Comparison of ENCODE assay signal across 8 cellular contexts in the genomic region with DNA sequence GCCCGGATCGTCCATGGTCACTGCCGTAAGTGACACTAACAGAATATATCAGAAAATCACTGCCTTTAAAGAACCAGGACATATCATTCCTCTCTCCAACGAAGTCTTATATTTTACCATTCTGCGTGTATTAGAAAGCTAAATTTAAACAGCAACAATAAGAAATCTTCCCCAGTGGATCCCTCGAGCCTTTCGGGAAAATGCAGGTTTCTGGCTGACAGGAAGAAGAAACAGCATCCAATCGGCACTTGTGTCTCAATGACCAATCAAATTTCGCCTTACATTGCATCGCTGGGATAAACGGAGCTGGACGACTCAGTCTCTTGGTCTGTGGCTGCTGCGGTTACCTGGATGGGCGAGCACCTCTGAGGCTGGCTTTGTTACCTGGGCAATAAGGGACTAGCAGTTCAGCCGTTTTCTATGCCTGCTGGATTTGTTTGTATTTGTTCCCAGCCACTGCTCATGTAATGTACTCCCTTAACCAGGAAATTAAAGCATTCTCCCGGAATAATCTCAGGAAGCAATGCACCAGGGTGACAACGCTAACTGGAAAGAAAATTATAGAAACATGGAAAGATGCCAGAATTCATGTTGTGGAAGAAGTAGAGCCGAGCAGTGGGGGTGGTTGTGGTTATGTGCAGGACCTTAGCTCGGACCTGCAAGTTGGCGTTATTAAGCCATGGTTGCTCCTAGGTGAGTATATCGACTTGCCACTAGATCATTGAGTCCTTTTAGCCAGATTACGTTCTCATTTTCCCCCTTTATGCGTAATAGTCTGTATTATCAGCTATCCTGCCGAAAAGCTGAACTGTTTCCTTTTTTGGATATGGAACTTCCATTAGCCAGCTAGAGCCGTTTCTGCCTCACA. TPM values are rescaled to one million over a fixed set of nuclear protein-coding genes. Genes with fewer than 3 reads are reported as not detected.
DNase-seq lines count a peak whose midpoint lies in the region; TF ChIP-seq lines count a peak whose summit lies in the region.

Gene DUSP19 (plus strand): TSS at position 281 of the 868 bp plus-strand sequence. CDS start 187 bp downstream, at position 468.

- H3K4me3 ChIP-seq in endodermal cell (ENCODE audit: low read length): peak within 1 kb of the TSS; percentile 74
- H3K4me3 ChIP-seq in mesendoderm (ENCODE audit: low read length): peak within 1 kb of the TSS; percentile 15

- H4K8ac ChIP-seq in mesendoderm (ENCODE audit: low read depth, low read length): peak within 1 kb of the TSS; percentile 90

- no peaks in the 10 kb centered on the region for H3K27me3 Mint-ChIP-seq in endodermal cell (ENCODE audit: insufficient read depth)

- no peak within 1 kb of the TSS for H4K5ac ChIP-seq in mesendoderm (ENCODE audit: low read length)

- no peaks in the 10 kb centered on the region for H3K79me2 ChIP-seq in mesendoderm (ENCODE audit: control insufficient read depth, insufficient read depth, low read length)

- peak; percentile 96 for DNase-seq in COR-L47 (lab: John Stamatoyannopoulos, UW)
- peak; percentile 85 for DNase-seq in GM20000 (ENCODE audit: low spot score)
- DNase-seq in HS-5 (ENCODE audit: low read depth): peak; percentile 94
- peak; percentile 6 for DNase-seq in NK-92 (lab: John Stamatoyannopoulos, UW; ENCODE audit: unreplicated experiment)
- DNase-seq in activated CD8-positive, alpha-beta memory T cell treated with anti-CD3 and anti-CD28 coated beads for 48 hours (ENCODE audit: low read depth in 2 of 3, low spot score in 2 of 3): peak; percentile 54 to 92 (median 73)
- peak; percentile 99 for DNase-seq in endodermal cell
- DNase-seq in mesendoderm: peak; percentile 98
- DNase-seq in stimulated activated CD8-positive, alpha-beta memory T cell treated with anti-CD3 and anti-CD28 coated beads, Interleukin-15, amount 100 ng/mL, for 1 hour (ENCODE audit: low read depth): peak; percentile 64

- no peak within 1 kb of the TSS for H3K27ac ChIP-seq in endodermal cell (ENCODE audit: low read depth, low read length)
- no peak within 1 kb of the TSS for H3K27ac ChIP-seq in mesendoderm (ENCODE audit: low read depth, low read length)

- H3K9me3 ChIP-seq in endodermal cell (ENCODE audit: control insufficient read depth, low read length): no peaks in the 10 kb centered on the region

- H3K9me3 Mint-ChIP-seq in endodermal cell: no peaks in the 10 kb centered on the region

- no peak within 1 kb of the TSS for H3K23ac ChIP-seq in mesendoderm (ENCODE audit: low read length)

- no peaks in the 10 kb centered on the region for H3K27me3 ChIP-seq in endodermal cell (ENCODE audit: control insufficient read depth, insufficient read depth, low read length, poor library complexity, severe bottlenecking)
- no peaks in the 10 kb centered on the region for H3K27me3 ChIP-seq in mesendoderm (ENCODE audit: insufficient read depth, low read length, poor library complexity)

- H3K4me1 Mint-ChIP-seq in endodermal cell: peaks cover 16% of the 10 kb centered on the region

- H3K56ac ChIP-seq in mesendoderm (ENCODE audit: low read length): peak within 1 kb of the TSS; percentile 68

- H2AK5ac ChIP-seq in mesendoderm (ENCODE audit: low read length): no peak within 1 kb of the TSS

- peak within 1 kb of the TSS; percentile 65 for H3K4ac ChIP-seq in mesendoderm (ENCODE audit: low read depth, low read length)

- peak within 1 kb of the TSS; percentile 65 for H3K4me3 Mint-ChIP-seq in endodermal cell

- H2BK15ac ChIP-seq in mesendoderm (replicated peaks; ENCODE audit: low read depth): no peak within 1 kb of the TSS

- H3K27ac Mint-ChIP-seq in endodermal cell: peak within 1 kb of the TSS; percentile 73

- no peaks in the 10 kb centered on the region for H3K36me3 ChIP-seq in endodermal cell (ENCODE audit: control insufficient read depth, insufficient read depth, low read length)
- no peaks in the 10 kb centered on the region for H3K36me3 ChIP-seq in mesendoderm (ENCODE audit: control insufficient read depth, insufficient read depth, low read length)

- H3K4me1 ChIP-seq in endodermal cell (ENCODE audit: control insufficient read depth, insufficient read depth, low read length) (no peaks in the 10 kb centered on the region), mesendoderm (ENCODE audit: control insufficient read depth, low read depth, low read length) (peaks cover 2% of the 10 kb centered on the region)

- no peak for TF ChIP-seq CTCF in GM20000 (IDR thresholded peaks at IDR 0.05; ENCODE audit: extremely low read depth, missing control alignments)
- no peak for TF ChIP-seq CTCF in endodermal cell (conservative IDR thresholded peaks at IDR 0.05)

- 60 to 72% methylated on average over 20 to 25 of the region's 25 CpGs for WGBS in endodermal cell (ENCODE audit: insufficient coverage in 1 of 2, insufficient read length in 1 of 2), 2 experiments
- WGBS in mesendoderm (ENCODE audit: extremely low coverage, insufficient coverage, low lambda C conversion rate): no CpG with 5 or more reads among the region's 25 CpGs

- H2BK5ac ChIP-seq in mesendoderm (ENCODE audit: low read length): no peak within 1 kb of the TSS

- no peak within 1 kb of the TSS for H2BK120ac ChIP-seq in mesendoderm (ENCODE audit: low read depth, low read length)

- H3K18ac ChIP-seq in mesendoderm (ENCODE audit: low read length): peak within 1 kb of the TSS; percentile 16

- H3K79me1 ChIP-seq in mesendoderm (ENCODE audit: low read length): no peaks in the 10 kb centered on the region

- H3K9ac ChIP-seq in endodermal cell (ENCODE audit: extremely low read depth, low read length, poor library complexity, severe bottlenecking) (no peak within 1 kb of the TSS), mesendoderm (ENCODE audit: low read length) (peak within 1 kb of the TSS; percentile 51)

- H3K4me2 ChIP-seq in mesendoderm (ENCODE audit: low read length): peak within 1 kb of the TSS; percentile 30

- H3K36me3 Mint-ChIP-seq in endodermal cell (ENCODE audit: low read depth): no peaks in the 10 kb centered on the region

RNA-seq across cellular contexts. Expression of gene DUSP19, which starts in this region (rescaled TPM):
- 1 to 10 TPM; 1.7 TPM for total RNA-seq in endodermal cell
- polyA plus RNA-seq in endodermal cell (2013, experiment 1 of 2): 1.2 TPM
- polyA plus RNA-seq in endodermal cell (2013, experiment 2 of 2): 1.6 TPM
- polyA plus RNA-seq in mesendoderm (2013, experiment 1 of 2): 1.7 TPM
- polyA plus RNA-seq in mesendoderm (2013, experiment 2 of 2): 1.2 TPM

Comparison
In these comparisons a context has a peak if more than half of its experiments do, and no peak if none do; other contexts are left out.
1. DNase-seq: peak in every context shown above with its lines; median percentile 99 in endodermal cell; 98 in mesendoderm; 96 in COR-L47; 94 in HS-5; 85 in GM20000; 73 in activated CD8-positive, alpha-beta memory T cell treated with anti-CD3 and anti-CD28 coated beads for 48 hours; 64 in stimulated activated CD8-positive, alpha-beta memory T cell treated with anti-CD3 and anti-CD28 coated beads, Interleukin-15, amount 100 ng/mL, for 1 hour; 6 in NK-92.